Comparison of ENCODE assay signal across 13 cellular contexts in the genomic region with DNA sequence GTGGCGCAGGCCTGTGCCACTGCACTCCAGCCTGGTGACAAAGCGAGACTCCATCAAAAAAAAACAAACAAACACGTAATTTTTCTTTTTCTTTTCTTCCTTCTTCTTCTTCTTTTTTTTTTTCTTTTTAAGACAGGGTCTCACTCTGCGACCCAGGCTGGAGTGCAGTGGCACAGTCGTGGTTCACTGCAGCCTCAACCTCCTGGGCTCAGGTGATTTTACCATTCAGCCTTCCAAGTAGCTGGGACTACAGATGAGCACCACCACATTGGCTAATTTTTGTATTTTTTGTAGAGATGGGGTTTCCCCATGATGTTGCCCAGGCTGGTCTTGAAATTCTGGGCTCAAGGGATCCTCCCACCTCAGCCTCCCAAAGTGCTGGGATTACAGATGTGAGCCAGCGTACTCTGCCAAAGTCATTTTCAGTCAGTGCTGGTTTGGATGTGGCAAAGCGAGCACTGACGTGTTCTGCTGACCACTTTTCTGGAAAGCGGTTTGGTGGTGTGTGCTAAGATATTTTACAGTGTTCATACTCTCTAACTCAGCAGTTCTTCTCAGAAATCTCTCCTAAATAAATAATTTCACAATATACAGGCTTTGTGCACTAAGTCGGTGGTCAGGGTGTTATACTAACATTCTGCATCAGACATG. TPM values are rescaled to one million over a fixed set of nuclear protein-coding genes. Genes with fewer than 3 reads are reported as not detected.
A peak's percentile ranks its signal among the peaks of the same experiment; 100 is the strongest.
DNase-seq lines count a peak whose midpoint lies in the region; ATAC-seq and TF ChIP-seq lines count a peak whose summit lies in the region.
"Had no signal": no experiment of that assay in that cellular context is flagged by ENCODE, and none has a peak within 500 bp of the region (broad histone marks: within the 10 kb centered on the region; RNA-seq: fewer than 3 reads in every experiment).

No MANE protein-coding gene starts in this region.

- H3K27me3 Mint-ChIP-seq in stimulated activated naive CD8-positive, alpha-beta T cell treated with anti-CD3 and anti-CD28 coated beads, Interleukin-15, Interleukin-2, amounts not matched to agents 100 ng/mL and 50 ng/mL, for 24 hours, result no peaks in the 10 kb centered on the region
- no peaks in the 10 kb centered on the region for H3K27me3 Mint-ChIP-seq in chondrocyte (ENCODE audit: low read depth)
- no peaks in the 10 kb centered on the region for H3K27me3 Mint-ChIP-seq in natural killer cell treated with Interleukin-12 subunit alpha and Interleukin-12 subunit beta and Interleukin-15 and Interleukin-18, amount 100 ng/mL, for 72 hours

- no peak for TF ChIP-seq CTCF in chondrocyte (IDR thresholded peaks at IDR 0.05)

- no peak overlapping the region for H3K4me3 Mint-ChIP-seq in stimulated activated naive CD8-positive, alpha-beta T cell treated with anti-CD3 and anti-CD28 coated beads, Interleukin-15, Interleukin-2, amounts not matched to agents 100 ng/mL and 50 ng/mL, for 24 hours
- no peak overlapping the region for H3K4me3 Mint-ChIP-seq in chondrocyte (ENCODE audit: unreplicated experiment)
- H3K4me3 Mint-ChIP-seq in natural killer cell treated with Interleukin-12 subunit alpha and Interleukin-12 subunit beta and Interleukin-15 and Interleukin-18, amount 100 ng/mL, for 72 hours, result peak overlapping the region; percentile 84
- H3K4me3 Mint-ChIP-seq: H9 had no signal

- H3K36me3 Mint-ChIP-seq in stimulated activated naive CD8-positive, alpha-beta T cell treated with anti-CD3 and anti-CD28 coated beads, Interleukin-15, Interleukin-2, amounts not matched to agents 100 ng/mL and 50 ng/mL, for 24 hours (ENCODE audit: low read depth), result peaks cover 32% of the 10 kb centered on the region
- peaks cover 15% of the 10 kb centered on the region for H3K36me3 Mint-ChIP-seq in chondrocyte (ENCODE audit: low read depth)
- H3K36me3 Mint-ChIP-seq in natural killer cell treated with Interleukin-12 subunit alpha and Interleukin-12 subunit beta and Interleukin-15 and Interleukin-18, amount 100 ng/mL, for 72 hours, result peaks cover 8% of the 10 kb centered on the region

- no peaks in the 10 kb centered on the region for H3K9me3 Mint-ChIP-seq in stimulated activated naive CD8-positive, alpha-beta T cell treated with anti-CD3 and anti-CD28 coated beads, Interleukin-15, Interleukin-2, amounts not matched to agents 100 ng/mL and 50 ng/mL, for 24 hours
- no peaks in the 10 kb centered on the region for H3K9me3 Mint-ChIP-seq in chondrocyte (ENCODE audit: low read depth)
- H3K9me3 Mint-ChIP-seq in natural killer cell treated with Interleukin-12 subunit alpha and Interleukin-12 subunit beta and Interleukin-15 and Interleukin-18, amount 100 ng/mL, for 72 hours, result no peaks in the 10 kb centered on the region
- H3K9me3 Mint-ChIP-seq: H9 had no signal

- DNase-seq in stimulated activated naive CD8-positive, alpha-beta T cell treated with anti-CD3 and anti-CD28 coated beads, Interleukin-15, Interleukin-2, amounts not matched to agents 100 U/mL and 50 U/mL, for 24 hours, result no peak
- DNase-seq in chondrocyte (ENCODE audit: low spot score) (no peak), NCI-H2107 (lab: John Stamatoyannopoulos, UW) (no peak), RPMI8226 (no peak), NCI-H2081 treated with DMSO at 0.1 percent for 48 hours (lab: John Stamatoyannopoulos, UW) (no peak), NCI-H526 (lab: John Stamatoyannopoulos, UW) (no peak)
- no peak for DNase-seq in natural killer cell treated with Interleukin-12 subunit alpha and Interleukin-12 subunit beta and Interleukin-15 and Interleukin-18, amount 100 ng/mL, for 72 hours (ENCODE audit: low spot score)
- DNase-seq: H9, left cardiac atrium, NCI-H345, SHP77 had no signal

- ATAC-seq in stimulated activated naive CD8-positive, alpha-beta T cell treated with anti-CD3 and anti-CD28 coated beads, Interleukin-15, Interleukin-2, amounts not matched to agents 100 U/mL and 50 U/mL, for 24 hours, result no peak
- peak; percentile 46 to 66 for ATAC-seq in natural killer cell treated with Interleukin-12 subunit alpha and Interleukin-12 subunit beta and Interleukin-15 and Interleukin-18, amount 100 ng/mL, for 72 hours
- ATAC-seq: psoas muscle had no signal

- peaks cover 55% of the 10 kb centered on the region for H3K4me1 Mint-ChIP-seq in stimulated activated naive CD8-positive, alpha-beta T cell treated with anti-CD3 and anti-CD28 coated beads, Interleukin-15, Interleukin-2, amounts not matched to agents 100 ng/mL and 50 ng/mL, for 24 hours (ENCODE audit: low read depth)
- peaks cover 38% of the 10 kb centered on the region for H3K4me1 Mint-ChIP-seq in chondrocyte (ENCODE audit: low read depth)
- H3K4me1 Mint-ChIP-seq in natural killer cell treated with Interleukin-12 subunit alpha and Interleukin-12 subunit beta and Interleukin-15 and Interleukin-18, amount 100 ng/mL, for 72 hours (ENCODE audit: low read depth in 2 of 2), result peaks cover 32 to 35% of the 10 kb centered on the region in 2 donors

- H3K27ac Mint-ChIP-seq in stimulated activated naive CD8-positive, alpha-beta T cell treated with anti-CD3 and anti-CD28 coated beads, Interleukin-15, Interleukin-2, amounts not matched to agents 100 ng/mL and 50 ng/mL, for 24 hours, result peak overlapping the region; percentile 96
- peak overlapping the region; percentile 98 for H3K27ac Mint-ChIP-seq in chondrocyte (ENCODE audit: unreplicated experiment)
- peak overlapping the region; percentile 95 to 97 for H3K27ac Mint-ChIP-seq in natural killer cell treated with Interleukin-12 subunit alpha and Interleukin-12 subunit beta and Interleukin-15 and Interleukin-18, amount 100 ng/mL, for 72 hours

RNA-seq across cellular contexts. Expression of a gene that starts 10.7 kb away (rescaled TPM):
- total RNA-seq in chondrocyte, result 64.6 to 72.6 TPM (median 68.7 TPM) in 3 replicates
- total RNA-seq in natural killer cell treated with Interleukin-12 subunit alpha and Interleukin-12 subunit beta and Interleukin-15 and Interleukin-18, amount 100 ng/mL, for 72 hours, result 100 to 1,000 TPM in 1 of 2 donors, 10 to 100 TPM in 1; 24.9 to 138 TPM

RNA-seq across cellular contexts. Expression of a gene that starts 35.7 kb away (rescaled TPM):
- not detected in 3 replicates for total RNA-seq in chondrocyte
- not detected for total RNA-seq in natural killer cell treated with Interleukin-12 subunit alpha and Interleukin-12 subunit beta and Interleukin-15 and Interleukin-18, amount 100 ng/mL, for 72 hours
- total RNA-seq: H9 had no signal
